ENCODE assay signal across 9 cellular contexts in genomic region chr12:44848771-44849085, GRCh38.
DNase-seq lines count a peak whose midpoint lies in the region; ATAC-seq lines count a peak whose summit lies in the region.
"Had no signal": no experiment of that assay in that cellular context is flagged by ENCODE, and none has a peak within 500 bp of the region (broad histone marks: within the 10 kb centered on the region; RNA-seq: fewer than 3 reads in every experiment).

No MANE protein-coding gene starts in this region.

- ATAC-seq in GM18511 (IDR thresholded peaks at IDR 0.05; ENCODE audit: unreplicated experiment) (peak; percentile 66), GM21390 (IDR thresholded peaks at IDR 0.05; ENCODE audit: unreplicated experiment) (peak; percentile 45), HG03175 (IDR thresholded peaks at IDR 0.05; ENCODE audit: unreplicated experiment) (peak; percentile 63)
- ATAC-seq: left colon had no signal

- peak; percentile 59 for DNase-seq in germinal center (ENCODE audit: low spot score)
- DNase-seq in NCI-H2081 (lab: John Stamatoyannopoulos, UW): no peak
- no peak for DNase-seq in OCI-M2 (lab: John Stamatoyannopoulos, UW; ENCODE audit: unreplicated experiment)
- no peak for DNase-seq in NOMO-1 (lab: John Stamatoyannopoulos, UW; ENCODE audit: unreplicated experiment in 2 of 2)
- no peak for DNase-seq in SW480 (ENCODE audit: low spot score)
- DNase-seq: left colon had no signal
